Comparison of ENCODE assay signal across 24 cellular contexts in the genomic region with DNA sequence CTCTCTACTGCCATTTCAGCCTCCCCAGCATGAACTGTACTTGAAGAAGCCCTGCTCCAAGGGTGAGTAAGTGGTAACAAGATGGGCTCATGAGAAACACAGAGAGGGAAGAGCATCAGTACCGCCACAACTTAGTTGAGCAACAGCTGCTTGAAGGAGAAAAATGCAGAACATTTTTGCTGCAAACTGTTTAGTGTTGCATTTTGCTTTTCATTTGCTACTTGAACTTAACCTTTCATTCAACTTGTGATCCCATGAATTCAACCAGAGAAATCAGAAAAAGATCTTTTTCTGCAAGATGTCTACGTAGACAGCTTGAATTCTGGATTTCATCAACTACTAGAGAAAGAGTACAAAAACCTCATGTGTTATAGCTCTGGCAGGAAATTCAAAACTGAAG. TPM values are rescaled to one million over a fixed set of nuclear protein-coding genes. Genes with fewer than 3 reads are reported as not detected.
DNase-seq lines count a peak whose midpoint lies in the region; ATAC-seq, FAIRE-seq and TF ChIP-seq lines count a peak whose summit lies in the region.
"Had no signal": no experiment of that assay in that cellular context is flagged by ENCODE, and none has a peak within 500 bp of the region (broad histone marks: within the 10 kb centered on the region; RNA-seq: fewer than 3 reads in every experiment).

No MANE protein-coding gene starts in this region.

- no peak overlapping the region for H3K9ac ChIP-seq in liver (ENCODE audit: low read depth in 1 of 2, low read length in 2 of 2)
- H3K9ac ChIP-seq in HepG2 (ENCODE audit: insufficient read depth, low read depth, low read length), result no peak overlapping the region
- H3K9ac ChIP-seq in keratinocyte (ENCODE audit: control insufficient read depth, extremely low read depth, insufficient read depth, low read length), result no peak overlapping the region

- H3K27me3 ChIP-seq in liver (ENCODE audit: control insufficient read depth in 4 of 4, insufficient read depth in 4 of 4, low read length in 3 of 4), result no peaks in the 10 kb centered on the region
- no peaks in the 10 kb centered on the region for H3K27me3 ChIP-seq in HepG2 (ENCODE audit: control insufficient read depth in 1 of 2, insufficient read depth in 2 of 2, low read length in 2 of 2)
- no peaks in the 10 kb centered on the region for H3K27me3 ChIP-seq in keratinocyte (ENCODE audit: control insufficient read depth, extremely low read depth, insufficient read depth, low read length)
- no peaks in the 10 kb centered on the region for H3K27me3 ChIP-seq in esophagus muscularis mucosa
- H3K27me3 ChIP-seq: foreskin keratinocyte, vagina had no signal

- FAIRE-seq in HepG2 (lab: Jason Lieb, UNC) (no peak), keratinocyte (lab: Jason Lieb, UNC) (peak; percentile 43)
- FAIRE-seq: A204.1, kidney had no signal

- H3K4me2 ChIP-seq in HepG2 (ENCODE audit: low read depth, low read length) (no peak overlapping the region), keratinocyte (ENCODE audit: control insufficient read depth, extremely low read depth, insufficient read depth, low read depth, low read length) (no peak overlapping the region)

- no peak for TF ChIP-seq CTCF in liver (IDR thresholded peaks at IDR 0.05; ENCODE audit: low read depth, low read length, missing input control)
- no peak for TF ChIP-seq CTCF in HepG2 (CRISPR knock-in tag; IDR thresholded peaks at IDR 0.05)
- no peak for TF ChIP-seq CTCF in keratinocyte (optimal IDR thresholded peaks at IDR 0.05 in 1 of 3, IDR thresholded peaks at IDR 0.05 in 1 of 3, conservative IDR thresholded peaks at IDR 0.05 in 1 of 3; ENCODE audit: extremely low read depth in 1 of 3, insufficient read depth in 2 of 3, low read length in 3 of 3)
- no peak for TF ChIP-seq CTCF in GM20000 (IDR thresholded peaks at IDR 0.05; ENCODE audit: extremely low read depth, missing control alignments)
- TF ChIP-seq CTCF in esophagus muscularis mucosa (IDR thresholded peaks at IDR 0.05), result no peak

- dilution Hi-C loops in keratinocyte (cut with MboI; ENCODE audit: extremely low pct_ligation_motif_present, low sequenced_read_pairs), result no loop called here

- TF ChIP-seq POLR2A in HepG2 (IDR thresholded peaks at IDR 0.05; ENCODE audit: insufficient read depth in 1 of 2, low read depth in 2 of 2, low read length in 2 of 2) (no peak), esophagus muscularis mucosa (IDR thresholded peaks at IDR 0.05; ENCODE audit: low read depth) (no peak)

- H3K27ac ChIP-seq in liver (ENCODE audit: low read depth in 1 of 2, low read length in 2 of 2), result no peak overlapping the region
- no peak overlapping the region for H3K27ac ChIP-seq in HepG2 (ENCODE audit: extremely low read length, insufficient read depth, low read length)
- peak overlapping the region; percentile 18 for H3K27ac ChIP-seq in caudate nucleus (ENCODE audit: low read depth, low read length)
- no peak overlapping the region for H3K27ac ChIP-seq in keratinocyte (ENCODE audit: control insufficient read depth, insufficient read depth, low read length)
- H3K27ac ChIP-seq in esophagus muscularis mucosa (replicated peaks in 1 of 4), result no peak overlapping the region
- H3K27ac ChIP-seq: C4-2B, foreskin keratinocyte, RWPE1, vagina had no signal

- H3K4me3 ChIP-seq in liver (ENCODE audit: low read depth in 1 of 3, low read length in 3 of 3), result no peak overlapping the region
- no peak overlapping the region for H3K4me3 ChIP-seq in HepG2 (replicated peaks in 1 of 3; ENCODE audit: insufficient read depth in 1 of 3, low read depth in 2 of 3, low read length in 3 of 3)
- no peak overlapping the region for H3K4me3 ChIP-seq in keratinocyte (ENCODE audit: control insufficient read depth in 2 of 3, extremely low read depth in 1 of 3, insufficient read depth in 2 of 3, low read depth in 1 of 3, low read length in 3 of 3)
- no peak overlapping the region for H3K4me3 ChIP-seq in esophagus muscularis mucosa
- H3K4me3 ChIP-seq: vagina had no signal

- no peak for ATAC-seq in HepG2
- ATAC-seq in GM18517 (IDR thresholded peaks at IDR 0.05; ENCODE audit: unreplicated experiment), result no peak
- ATAC-seq in HG02884 (IDR thresholded peaks at IDR 0.05; ENCODE audit: unreplicated experiment), result no peak
- ATAC-seq: activated CD8-positive, alpha-beta T cell treated with anti-CD3 and anti-CD28 coated beads, Interleukin-2, amount 10 ng/mL, durations not matched to agents 7 days and 5 days; effector memory CD8-positive, alpha-beta T cell; foreskin keratinocyte had no signal

- peaks cover 0 to 6% (median 1%) of the 10 kb centered on the region in 4 donors for H3K4me1 ChIP-seq in liver (ENCODE audit: control insufficient read depth in 4 of 4, insufficient read depth in 4 of 4, low read length in 3 of 4)
- peaks cover 8% of the 10 kb centered on the region; the same call in 1 of the 2 replicates for H3K4me1 ChIP-seq in HepG2 (ENCODE audit: insufficient read depth, low read length)
- H3K4me1 ChIP-seq in keratinocyte (ENCODE audit: control insufficient read depth, extremely low read depth, insufficient read depth, low read length), result no peaks in the 10 kb centered on the region
- peaks cover 4 to 13% (median 9%) of the 10 kb centered on the region in 4 donors for H3K4me1 ChIP-seq in esophagus muscularis mucosa
- H3K4me1 ChIP-seq: foreskin keratinocyte, vagina had no signal

- DNase-seq in HepG2 (ENCODE audit: low spot score), result no peak
- no peak for DNase-seq in caudate nucleus (lab: John Stamatoyannopoulos, UW)
- DNase-seq in keratinocyte (ENCODE audit: low read depth, low spot score), result no peak
- no peak for DNase-seq in GM20000 (ENCODE audit: low spot score)
- DNase-seq in esophagus muscularis mucosa (ENCODE audit: extremely low spot score), result no peak
- DNase-seq: activated CD4-positive, CD25-positive, alpha-beta regulatory T cell treated with anti-CD3 and anti-CD28 coated beads, Interleukin-2, amount 50 U/mL, for 72 hours; activated CD8-positive, alpha-beta T cell treated with anti-CD3 and anti-CD28 coated beads, Interleukin-2, amount 10 ng/mL, durations not matched to agents 7 days and 5 days; activated naive CD4-positive, alpha-beta T cell treated with anti-CD3 and anti-CD28 coated beads for 36 hours; activated T-cell treated with anti-CD3 and anti-CD28 coated beads, Interleukin-2, amount 50 U/mL, for 48 hours; aorta; effector memory CD8-positive, alpha-beta T cell; foreskin keratinocyte; GDM1; hypothalamus; kidney; NCI-H1105 treated with DMSO at 0.1 percent for 48 hours; stimulated activated CD8-positive, alpha-beta memory T cell treated with anti-CD3 and anti-CD28 coated beads, Interleukin-4, amount 100 ng/mL, for 48 hours had no signal

- CTCF ChIA-PET in HepG2 (lab: Yijun Ruan, JAX; ENCODE audit: low intra/inter-chr PET ratio, low total read pairs), result no interaction called here

- H3K36me3 ChIP-seq in liver (ENCODE audit: control insufficient read depth in 4 of 4, insufficient read depth in 3 of 4, low read depth in 1 of 4, low read length in 3 of 4) (no peaks in the 10 kb centered on the region), HepG2 (replicated peaks in 1 of 2; ENCODE audit: control insufficient read depth in 1 of 2, insufficient read depth in 2 of 2, low read length in 2 of 2) (no peaks in the 10 kb centered on the region), keratinocyte (ENCODE audit: control insufficient read depth in 2 of 2, extremely low read depth in 1 of 2, insufficient read depth in 2 of 2, low read length in 2 of 2) (no peaks in the 10 kb centered on the region), esophagus muscularis mucosa (no peaks in the 10 kb centered on the region)
- H3K36me3 ChIP-seq: vagina had no signal

- 85% methylated on average over 2 of the region's 2 CpGs for WGBS in liver
- WGBS in HepG2 (ENCODE audit: low lambda C conversion rate), result 29% methylated on average over 2 of the region's 2 CpGs
- WGBS in esophagus muscularis mucosa, result 92% methylated on average over 2 of the region's 2 CpGs

- BruUV-seq in HepG2 (replicated peaks; lab: Mats Ljungman, UMichigan), result no TSS peak

- H2AFZ ChIP-seq in HepG2 (ENCODE audit: low read length), result no peak overlapping the region
- no peak overlapping the region for H2AFZ ChIP-seq in keratinocyte (ENCODE audit: control insufficient read depth, low read length)

- H3K79me2 ChIP-seq in HepG2 (ENCODE audit: insufficient read depth, low read length) (no peaks in the 10 kb centered on the region), keratinocyte (ENCODE audit: control insufficient read depth, insufficient read depth, low read length) (no peaks in the 10 kb centered on the region)

- intact Hi-C loops in HepG2 (cut with micrococcal nuclease; ENCODE audit: unreplicated experiment) (no loop called here), esophagus muscularis mucosa (cut with DNase I) (no loop called here)

- POLR2A ChIA-PET in HepG2 (lab: Yijun Ruan, JAX), result interaction anchor here (1.2 kb wide), 1 partner anchor 9 kb away, joined by 3 read pairs; no protein-coding TSS in a partner anchor

- H3K9me3 ChIP-seq in liver (ENCODE audit: control insufficient read depth in 4 of 4, low read length in 3 of 4) (no peaks in the 10 kb centered on the region), HepG2 (ENCODE audit: low read length) (no peaks in the 10 kb centered on the region), keratinocyte (ENCODE audit: control insufficient read depth, low read depth, low read length) (no peaks in the 10 kb centered on the region), esophagus muscularis mucosa (no peaks in the 10 kb centered on the region)
- H3K9me3 ChIP-seq: vagina had no signal

- TF ChIP-seq EP300 in HepG2 (IDR thresholded peaks at IDR 0.05; ENCODE audit: low read depth in 2 of 2, low read length in 2 of 2) (no peak), HepG2 (CRISPR knock-in tag; IDR thresholded peaks at IDR 0.05; ENCODE audit: borderline replicate concordance) (no peak), esophagus muscularis mucosa (IDR thresholded peaks at IDR 0.05) (no peak)

- no peaks in the 10 kb centered on the region for H3K9me1 ChIP-seq in keratinocyte (ENCODE audit: control insufficient read depth, extremely low read depth, insufficient read depth, low read length)

- no peaks in the 10 kb centered on the region for H4K20me1 ChIP-seq in HepG2 (ENCODE audit: insufficient read depth, low read length)
- no peaks in the 10 kb centered on the region for H4K20me1 ChIP-seq in keratinocyte (ENCODE audit: control insufficient read depth, extremely low read depth, insufficient read depth, low read length)

- TF ChIP-seq RAD21 in liver (IDR thresholded peaks at IDR 0.05) (no peak), HepG2 (CRISPR knock-in tag; IDR thresholded peaks at IDR 0.05) (no peak)

- in situ Hi-C loops in HepG2 (cut with HindIII; ENCODE audit: extremely low pct_ligation_motif_present, low pct_unique_long_range_greater_than_20kb), result no loop called here

RNA-seq across cellular contexts. Expression of gene ANK3, which starts 40.7 kb away (rescaled TPM):
- total RNA-seq in liver, result 10 to 100 TPM; 12.4 to 30.0 TPM
- polyA plus RNA-seq in liver, result 1 to 10 TPM; 5.7 to 6.9 TPM
- total RNA-seq in HepG2 (2016; rRNA removed; fragmentation: Illumina TruSeq; extraction: Trizol), result not detected in 2 replicates
- not detected in 2 replicates for total RNA-seq in HepG2 (2016; cell fraction: cytosol; rRNA removed; fragmentation: Illumina TruSeq; extraction: Trizol; ENCODE audit: low read depth)
- total RNA-seq in HepG2 (2016; cell fraction: insoluble cytoplasmic fraction; rRNA removed; fragmentation: Illumina TruSeq; extraction: Trizol), result 0.39 TPM in 1 of 2 replicates, not detected in the other
- total RNA-seq in HepG2 (2016; cell fraction: membrane; rRNA removed; fragmentation: Illumina TruSeq; extraction: Trizol), result not detected in 2 replicates
- total RNA-seq in HepG2 (2016; cell fraction: nucleus; rRNA removed; fragmentation: Illumina TruSeq; extraction: Trizol), result not detected in 2 replicates
- polyA plus RNA-seq in HepG2 (2011; rRNA removed), result not detected in 2 replicates
- not detected in 2 replicates for polyA plus RNA-seq in HepG2 (2011; cell fraction: cytosol; rRNA removed)
- polyA plus RNA-seq in HepG2 (2011; cell fraction: nucleus; rRNA removed), result not detected in 2 replicates
- not detected in 2 replicates for polyA plus RNA-seq in HepG2 (2012)
- not detected in 2 replicates for polyA plus RNA-seq in HepG2 (2016; cell fraction: cytosol; fragmentation: Illumina TruSeq; extraction: Trizol; ENCODE audit: low read depth)
- not detected in 2 replicates for polyA plus RNA-seq in HepG2 (2016; cell fraction: insoluble cytoplasmic fraction; fragmentation: Illumina TruSeq; extraction: Trizol; ENCODE audit: low read depth)
- not detected in 2 replicates for polyA plus RNA-seq in HepG2 (2016; cell fraction: membrane; fragmentation: Illumina TruSeq; extraction: Trizol; ENCODE audit: low read depth)
- not detected in 2 replicates for polyA plus RNA-seq in HepG2 (2016; cell fraction: nucleus; fragmentation: Illumina TruSeq; extraction: Trizol; ENCODE audit: insufficient read depth, low read depth)
- 10.7 TPM in 1 of 2 replicates, not detected in the other for polyA minus RNA-seq in HepG2 (2011; rRNA and poly(A)+ RNA removed; ENCODE audit: low replicate concordance)
- not detected in 2 replicates for polyA minus RNA-seq in HepG2 (2011; cell fraction: cytosol; rRNA and poly(A)+ RNA removed)
- polyA minus RNA-seq in HepG2 (2011; cell fraction: nucleus; rRNA and poly(A)+ RNA removed), result not detected in 2 replicates
- 8.2 to 9.1 TPM (median 8.3 TPM) in 3 replicates for polyA plus RNA-seq in keratinocyte
- polyA plus RNA-seq in keratinocyte (2011; ENCODE audit: low read depth), result 24.9 TPM
- 4.8 and 8.0 TPM in 2 replicates for polyA plus RNA-seq in keratinocyte (2011; cell fraction: cytosol; rRNA removed)
- 11.4 and 14.2 TPM in 2 replicates for polyA plus RNA-seq in keratinocyte (2011; cell fraction: nucleus; rRNA removed)
- polyA plus RNA-seq in keratinocyte (2012; ENCODE audit: low replicate concordance), result 5.9 and 7.2 TPM in 2 replicates
- 8.6 to 32.0 TPM (median 27.7 TPM) in 3 replicates for polyA minus RNA-seq in keratinocyte
- 9.8 TPM for polyA minus RNA-seq in keratinocyte (2011; cell fraction: cytosol; rRNA and poly(A)+ RNA removed)
- 23.5 and 49.6 TPM in 2 replicates for polyA minus RNA-seq in keratinocyte (2011; cell fraction: nucleus; rRNA and poly(A)+ RNA removed)
- total RNA-seq in esophagus muscularis mucosa, result 10 to 100 TPM; 25.5 to 44.9 (median 26.6) TPM

Comparison
In these comparisons a context has a peak if more than half of its experiments do, and no peak if none do; other contexts are left out.
1. RNA of gene ANK3, which starts 40.7 kb away (total RNA-seq): 12.4 to 30.0 TPM in liver and 25.5 to 44.9 TPM in esophagus muscularis mucosa; 0.39 TPM in HepG2; every median in the first group is over 4 times any median in the second.